Comparison of ENCODE assay signal across 8 cellular contexts in genomic region chr18:12278153-12278764, GRCh38. TPM values are rescaled to one million over a fixed set of nuclear protein-coding genes. Genes with fewer than 3 reads are reported as not detected.
A peak's percentile ranks its signal among the peaks of the same experiment; 100 is the strongest.
DNase-seq lines count a peak whose midpoint lies in the region; ATAC-seq and TF ChIP-seq lines count a peak whose summit lies in the region.

No MANE protein-coding gene starts in this region.

- H3K4me2 ChIP-seq in Karpas-422 (ENCODE audit: low read depth, low read length, poor library complexity, severe bottlenecking): no peak overlapping the region

- no peak overlapping the region for H2AFZ ChIP-seq in ACC112 (ENCODE audit: low read length, unreplicated experiment)
- H2AFZ ChIP-seq in Karpas-422 (ENCODE audit: low read length): no peak overlapping the region

- CTCF ChIA-PET in activated naive CD4-positive, alpha-beta T cell treated with anti-CD3 and anti-CD28 coated beads, Interleukin-2, amount 10 ng/mL, durations not matched to agents 7 days and 5 days (lab: Charles Lee): interaction anchor here (1.9 kb wide), 1 partner anchor 22 kb away, joined by 5 read pairs; no protein-coding TSS in a partner anchor

- intact Hi-C loops in head of caudate nucleus (cut with DNase I): no loop called here

- H3K36me3 ChIP-seq in ACC112 (ENCODE audit: insufficient read depth, low read length): no peaks in the 10 kb centered on the region
- H3K36me3 ChIP-seq in Karpas-422 (ENCODE audit: insufficient read depth, low read length): no peaks in the 10 kb centered on the region
- no peaks in the 10 kb centered on the region for H3K36me3 ChIP-seq in mucosa of stomach (ENCODE audit: control insufficient read depth, insufficient read depth, low read length)

- peak overlapping the region; percentile 89 for H3K27ac ChIP-seq in ACC112 (ENCODE audit: low read depth, low read length)
- H3K27ac ChIP-seq in Karpas-422 (ENCODE audit: low read length): no peak overlapping the region

- ATAC-seq in stimulated activated effector memory CD8-positive, alpha-beta T cell treated with anti-CD3 and anti-CD28 coated beads, Interleukin-12 subunit alpha, Interleukin-12 subunit beta, amount 100 ng/mL, for 72 hours: no peak
- no peak for ATAC-seq in HG02885 (IDR thresholded peaks at IDR 0.05; ENCODE audit: poor library complexity, unreplicated experiment)

- peaks cover 8% of the 10 kb centered on the region for H3K79me2 ChIP-seq in ACC112 (ENCODE audit: control insufficient read depth, insufficient read depth, low read length, unreplicated experiment)
- no peaks in the 10 kb centered on the region for H3K79me2 ChIP-seq in Karpas-422 (ENCODE audit: low read length)

- no peaks in the 10 kb centered on the region for H3K27me3 ChIP-seq in ACC112 (ENCODE audit: insufficient read depth, low read length)
- no peaks in the 10 kb centered on the region for H3K27me3 ChIP-seq in Karpas-422 (ENCODE audit: low read length)
- peaks cover 5% of the 10 kb centered on the region for H3K27me3 ChIP-seq in mucosa of stomach (ENCODE audit: control insufficient read depth, insufficient read depth, low read length)

- H3K9me2 ChIP-seq in Karpas-422 (replicated peaks; ENCODE audit: insufficient read depth, low read length): no peaks in the 10 kb centered on the region

- H3K9ac ChIP-seq in Karpas-422 (ENCODE audit: low read length): no peak overlapping the region
- H3K9ac ChIP-seq in mucosa of stomach (ENCODE audit: low read length): peak overlapping the region; percentile 68

- no peaks in the 10 kb centered on the region for H3K4me1 Mint-ChIP-seq in stimulated activated effector memory CD8-positive, alpha-beta T cell treated with anti-CD3 and anti-CD28 coated beads, Interleukin-12 subunit alpha, Interleukin-12 subunit beta, amount 100 ng/mL, for 72 hours
- no peaks in the 10 kb centered on the region for H3K4me1 Mint-ChIP-seq in activated naive CD4-positive, alpha-beta T cell treated with anti-CD3 and anti-CD28 coated beads, Interleukin-2, amount 10 ng/mL, durations not matched to agents 7 days and 5 days

- H3K4me1 ChIP-seq in ACC112 (ENCODE audit: control insufficient read depth, insufficient read depth, low read length, unreplicated experiment): peaks cover 43% of the 10 kb centered on the region
- no peaks in the 10 kb centered on the region for H3K4me1 ChIP-seq in Karpas-422 (ENCODE audit: low read length)
- H3K4me1 ChIP-seq in mucosa of stomach (ENCODE audit: control insufficient read depth, insufficient read depth, low read length): peaks cover 5% of the 10 kb centered on the region

- no peaks in the 10 kb centered on the region for H3K9me3 Mint-ChIP-seq in stimulated activated effector memory CD8-positive, alpha-beta T cell treated with anti-CD3 and anti-CD28 coated beads, Interleukin-12 subunit alpha, Interleukin-12 subunit beta, amount 100 ng/mL, for 72 hours
- no peaks in the 10 kb centered on the region for H3K9me3 Mint-ChIP-seq in activated naive CD4-positive, alpha-beta T cell treated with anti-CD3 and anti-CD28 coated beads, Interleukin-2, amount 10 ng/mL, durations not matched to agents 7 days and 5 days

- H3K4me3 Mint-ChIP-seq in stimulated activated effector memory CD8-positive, alpha-beta T cell treated with anti-CD3 and anti-CD28 coated beads, Interleukin-12 subunit alpha, Interleukin-12 subunit beta, amount 100 ng/mL, for 72 hours: no peak overlapping the region
- H3K4me3 Mint-ChIP-seq in activated naive CD4-positive, alpha-beta T cell treated with anti-CD3 and anti-CD28 coated beads, Interleukin-2, amount 10 ng/mL, durations not matched to agents 7 days and 5 days: no peak overlapping the region

- no peaks in the 10 kb centered on the region for H4K20me1 ChIP-seq in Karpas-422 (ENCODE audit: insufficient read depth, low read depth, low read length)

- no peak overlapping the region for H3K27ac Mint-ChIP-seq in stimulated activated effector memory CD8-positive, alpha-beta T cell treated with anti-CD3 and anti-CD28 coated beads, Interleukin-12 subunit alpha, Interleukin-12 subunit beta, amount 100 ng/mL, for 72 hours
- H3K27ac Mint-ChIP-seq in activated naive CD4-positive, alpha-beta T cell treated with anti-CD3 and anti-CD28 coated beads, Interleukin-2, amount 10 ng/mL, durations not matched to agents 7 days and 5 days: no peak overlapping the region

- H3K4me3 ChIP-seq in ACC112 (ENCODE audit: low read depth, low read length) (peak overlapping the region; percentile 69), Karpas-422 (ENCODE audit: low read length) (no peak overlapping the region), choroid plexus epithelial cell (ENCODE audit: low read depth, low read length) (peak overlapping the region; percentile 44), mucosa of stomach (ENCODE audit: low read length) (peak overlapping the region; percentile 2)

- DNase-seq in Karpas-422: peak; percentile 47
- DNase-seq in choroid plexus epithelial cell (ENCODE audit: low read depth): no peak
- DNase-seq in head of caudate nucleus: no peak
- no peak for DNase-seq in stimulated activated effector memory CD8-positive, alpha-beta T cell treated with anti-CD3 and anti-CD28 coated beads, Interleukin-12 subunit alpha, Interleukin-12 subunit beta, amount 100 ng/mL, for 72 hours (ENCODE audit: low spot score in 2 of 2)
- DNase-seq in activated naive CD4-positive, alpha-beta T cell treated with anti-CD3 and anti-CD28 coated beads, Interleukin-2, amount 10 ng/mL, durations not matched to agents 7 days and 5 days: no peak

- no peaks in the 10 kb centered on the region for H3K36me3 Mint-ChIP-seq in stimulated activated effector memory CD8-positive, alpha-beta T cell treated with anti-CD3 and anti-CD28 coated beads, Interleukin-12 subunit alpha, Interleukin-12 subunit beta, amount 100 ng/mL, for 72 hours
- H3K36me3 Mint-ChIP-seq in activated naive CD4-positive, alpha-beta T cell treated with anti-CD3 and anti-CD28 coated beads, Interleukin-2, amount 10 ng/mL, durations not matched to agents 7 days and 5 days: no peaks in the 10 kb centered on the region

- peak; percentile 25 for TF ChIP-seq CTCF in choroid plexus epithelial cell (conservative IDR thresholded peaks at IDR 0.05; ENCODE audit: low read depth, low read length)

- H3K9me3 ChIP-seq in Karpas-422 (ENCODE audit: low read length): no peaks in the 10 kb centered on the region
- H3K9me3 ChIP-seq in mucosa of stomach (ENCODE audit: control insufficient read depth, low read length): no peaks in the 10 kb centered on the region

- H3K27me3 Mint-ChIP-seq in activated naive CD4-positive, alpha-beta T cell treated with anti-CD3 and anti-CD28 coated beads, Interleukin-2, amount 10 ng/mL, durations not matched to agents 7 days and 5 days: peaks cover 21% of the 10 kb centered on the region

RNA-seq across cellular contexts. Expression of gene CIDEA, which starts 24.1 kb away (rescaled TPM):
- total RNA-seq in Karpas-422 (2014; rRNA removed; shearing (Covaris generic); ENCODE audit: low replicate concordance): not detected in 2 replicates

RNA-seq across cellular contexts. Expression of gene TUBB6, which starts 29.8 kb away (rescaled TPM):
- 0.48 TPM in 1 of 2 replicates, not detected in the other for total RNA-seq in Karpas-422 (2014; rRNA removed; shearing (Covaris generic); ENCODE audit: low replicate concordance)
